ENCODE assay signal across 10 cellular contexts in genomic region chr14:73014105-73014504, GRCh38. TPM values are rescaled to one million over a fixed set of nuclear protein-coding genes. Genes with fewer than 3 reads are reported as not detected.
DNase-seq lines count a peak whose midpoint lies in the region; ATAC-seq and TF ChIP-seq lines count a peak whose summit lies in the region.
"Had no signal": no experiment of that assay in that cellular context is flagged by ENCODE, and none has a peak within 500 bp of the region (broad histone marks: within the 10 kb centered on the region; RNA-seq: fewer than 3 reads in every experiment).

No MANE protein-coding gene starts in this region.

- peak overlapping the region; percentile 47 for H3K4me2 ChIP-seq in smooth muscle cell

- DNase-seq in activated CD4-positive, alpha-beta T cell treated with anti-CD3 and anti-CD28 coated beads for 36 hours, result peak; percentile 20
- no peak for DNase-seq in activated CD4-positive, alpha-beta T cell treated with anti-CD3 and anti-CD28 coated beads for 48 hours
- DNase-seq in amniotic epithelial cell (ENCODE audit: low read depth), result peak; percentile 84
- DNase-seq in smooth muscle cell (lab: John Stamatoyannopoulos, UW; ENCODE audit: unreplicated experiment), result no peak
- no peak for DNase-seq in uterus
- DNase-seq: 8988T, colonic mucosa had no signal

- H3K27me3 ChIP-seq in smooth muscle cell (ENCODE audit: low read depth) (no peaks in the 10 kb centered on the region), uterus (no peaks in the 10 kb centered on the region)
- H3K27me3 ChIP-seq: colonic mucosa had no signal

- H3K27ac ChIP-seq in smooth muscle cell (ENCODE audit: low read depth) (peak overlapping the region; percentile 63), uterus (no peak overlapping the region)
- H3K27ac ChIP-seq: colonic mucosa had no signal

- H3K9me3 ChIP-seq in smooth muscle cell (replicated peaks; ENCODE audit: low read depth), result no peaks in the 10 kb centered on the region
- no peaks in the 10 kb centered on the region for H3K9me3 ChIP-seq in uterus
- H3K9me3 ChIP-seq: colonic mucosa had no signal

- H3K9ac ChIP-seq in smooth muscle cell (ENCODE audit: low read depth), result no peak overlapping the region

- TF ChIP-seq CTCF in smooth muscle cell (IDR thresholded peaks at IDR 0.05; ENCODE audit: borderline replicate concordance, insufficient read depth, poor library complexity, severe bottlenecking), result no peak
- no peak for TF ChIP-seq CTCF in uterus (IDR thresholded peaks at IDR 0.05)

- H3K4me3 ChIP-seq in smooth muscle cell, result no peak overlapping the region
- H3K4me3 ChIP-seq in uterus, result no peak overlapping the region
- H3K4me3 ChIP-seq: colonic mucosa had no signal

- intact Hi-C loops in activated CD4-positive, alpha-beta T cell treated with anti-CD3 and anti-CD28 coated beads for 36 hours (cut with DNase I, micrococcal nuclease), result loop anchor here in 1 of 2 experiments (1.0 kb wide), 1 partner anchor 13 kb away; the partner anchor contains the start of gene ZFYVE1
- intact Hi-C loops in uterus (cut with DNase I; ENCODE audit: low total_unique reads), result no loop called here

- peaks cover 76% of the 10 kb centered on the region for H4K20me1 ChIP-seq in smooth muscle cell (ENCODE audit: low read depth)

- peak; percentile 97 for ATAC-seq in activated CD4-positive, alpha-beta T cell treated with anti-CD3 and anti-CD28 coated beads for 36 hours
- ATAC-seq in HG02938 (IDR thresholded peaks at IDR 0.05; ENCODE audit: unreplicated experiment), result peak; percentile 68
- ATAC-seq in HG02884 (IDR thresholded peaks at IDR 0.05; ENCODE audit: unreplicated experiment), result no peak
- ATAC-seq in GM18873 (IDR thresholded peaks at IDR 0.05; ENCODE audit: low FRiP score, unreplicated experiment), result no peak

- H3K9me3 Mint-ChIP-seq in activated CD4-positive, alpha-beta T cell treated with anti-CD3 and anti-CD28 coated beads for 36 hours (ENCODE audit: low read depth), result no peaks in the 10 kb centered on the region

- peak overlapping the region; percentile 43 for H3K27ac Mint-ChIP-seq in activated CD4-positive, alpha-beta T cell treated with anti-CD3 and anti-CD28 coated beads for 36 hours

- H3K4me3 Mint-ChIP-seq in activated CD4-positive, alpha-beta T cell treated with anti-CD3 and anti-CD28 coated beads for 36 hours, result no peak overlapping the region

- H3K79me2 ChIP-seq in smooth muscle cell (ENCODE audit: low read depth), result peaks cover 52% of the 10 kb centered on the region

- peaks cover 29% of the 10 kb centered on the region for H3K4me1 Mint-ChIP-seq in activated CD4-positive, alpha-beta T cell treated with anti-CD3 and anti-CD28 coated beads for 36 hours

- H3K36me3 ChIP-seq in smooth muscle cell (ENCODE audit: low read depth), result peaks cover 6% of the 10 kb centered on the region
- H3K36me3 ChIP-seq in uterus, result no peaks in the 10 kb centered on the region
- H3K36me3 ChIP-seq: colonic mucosa had no signal

- POLR2A ChIA-PET in activated CD4-positive, alpha-beta T cell treated with anti-CD3 and anti-CD28 coated beads for 36 hours (lab: Charles Lee), result interaction anchor here (1.3 kb wide), 1 partner anchor 10 kb away, joined by 3 read pairs; no protein-coding TSS in a partner anchor

- TF ChIP-seq POLR2A in uterus (IDR thresholded peaks at IDR 0.05), result no peak

- peaks cover 6% of the 10 kb centered on the region for H3F3A ChIP-seq in smooth muscle cell (ENCODE audit: low read depth)

- H3K27me3 Mint-ChIP-seq in activated CD4-positive, alpha-beta T cell treated with anti-CD3 and anti-CD28 coated beads for 36 hours, result no peaks in the 10 kb centered on the region

- H3K4me1 ChIP-seq in smooth muscle cell (ENCODE audit: low read depth) (peaks cover 3% of the 10 kb centered on the region), uterus (no peaks in the 10 kb centered on the region)

- H2AFZ ChIP-seq in smooth muscle cell (ENCODE audit: low read depth), result no peak overlapping the region

- 31% methylated on average over 2 of the region's 2 CpGs for WGBS in smooth muscle cell (ENCODE audit: low lambda C conversion rate)

- H3K36me3 Mint-ChIP-seq in activated CD4-positive, alpha-beta T cell treated with anti-CD3 and anti-CD28 coated beads for 36 hours (ENCODE audit: low read depth), result peaks cover 26% of the 10 kb centered on the region

- CTCF ChIA-PET in activated CD4-positive, alpha-beta T cell treated with anti-CD3 and anti-CD28 coated beads for 36 hours (lab: Charles Lee), result interaction anchor here (1.1 kb wide), 1 partner anchor 13 kb away, joined by 5 read pairs; the partner anchor contains the start of gene ZFYVE1

RNA-seq across cellular contexts. Expression of gene ZFYVE1, which starts 12.8 kb away (rescaled TPM):
- 1 to 10 TPM; 8.3 to 9.4 TPM for total RNA-seq in activated CD4-positive, alpha-beta T cell treated with anti-CD3 and anti-CD28 coated beads for 36 hours
- total RNA-seq in smooth muscle cell (15.9 and 20.1 TPM in 2 replicates), uterus (10 to 100 TPM in 2 of 4 donors, 1 to 10 TPM in 2; 3.2 to 14.7 (median 9.8) TPM)
- 12.4 and 19.0 TPM in 2 replicates for polyA plus RNA-seq in smooth muscle cell

RNA-seq across cellular contexts. Expression of gene RBM25, which starts 44.2 kb away (rescaled TPM):
- total RNA-seq in activated CD4-positive, alpha-beta T cell treated with anti-CD3 and anti-CD28 coated beads for 36 hours, result 100 to 1,000 TPM in 1 of 2 experiments, 10 to 100 TPM in 1; 95.6 to 115 TPM
- total RNA-seq in smooth muscle cell (76.0 and 83.3 TPM in 2 replicates), uterus (10 to 100 TPM; 26.2 to 96.1 (median 61.4) TPM)
- 42.0 and 56.3 TPM in 2 replicates for polyA plus RNA-seq in smooth muscle cell

Comparison
In these comparisons a context has a peak if more than half of its experiments do, and no peak if none do; other contexts are left out.
1. DNase-seq: peak in activated CD4-positive, alpha-beta T cell treated with anti-CD3 and anti-CD28 coated beads for 36 hours (single experiment) and amniotic epithelial cell (single experiment); none in activated CD4-positive, alpha-beta T cell treated with anti-CD3 and anti-CD28 coated beads for 48 hours (single experiment), smooth muscle cell (single experiment) and uterus (0 of 2).
2. ATAC-seq: peak in activated CD4-positive, alpha-beta T cell treated with anti-CD3 and anti-CD28 coated beads for 36 hours (single experiment) and HG02938 (single experiment); none in HG02884 (single experiment) and GM18873 (single experiment).